Comparison of ENCODE assay signal across 21 cellular contexts in genomic region chr19:9531933-9532332, GRCh38. TPM values are rescaled to one million over a fixed set of nuclear protein-coding genes. Genes with fewer than 3 reads are reported as not detected.
DNase-seq lines count a peak whose midpoint lies in the region; ATAC-seq and TF ChIP-seq lines count a peak whose summit lies in the region.
"Had no signal": no experiment of that assay in that cellular context is flagged by ENCODE, and none has a peak within 500 bp of the region (broad histone marks: within the 10 kb centered on the region; RNA-seq: fewer than 3 reads in every experiment).

No MANE protein-coding gene starts in this region.

- WGBS in GM23248 (ENCODE audit: low coverage in 1 of 2, low lambda C conversion rate in 2 of 2, missing lambda C conversion rate in 2 of 2), 2 experiments, result 80 to 82% methylated on average over 4 of the region's 4 CpGs

- peaks cover 36% of the 10 kb centered on the region for H3K9me3 ChIP-seq in GM23248 (ENCODE audit: low read depth)

- DNase-seq in activated CD4-positive, alpha-beta T cell treated with anti-CD3 and anti-CD28 coated beads for 48 hours, result peak; percentile 25
- no peak for DNase-seq in activated CD4-positive, alpha-beta T cell treated with anti-CD3 and anti-CD28 coated beads, Interleukin-2, amount 10 ng/mL, durations not matched to agents 7 days and 5 days
- DNase-seq in GM23248 (peak; percentile 52), SW480 (ENCODE audit: low spot score) (peak; percentile 12), foreskin keratinocyte (peak; percentile 37 to 59), medulla oblongata (ENCODE audit: extremely low spot score) (no peak), NCI-H1694 treated with DMSO at 0.1 percent for 48 hours (lab: John Stamatoyannopoulos, UW) (no peak)
- DNase-seq: activated naive CD8-positive, alpha-beta T cell treated with anti-CD3 and anti-CD28 coated beads, Interleukin-2, amount 10 ng/mL, durations not matched to agents 7 days and 5 days; CD4-positive, CD25-positive, alpha-beta regulatory T cell; DND-41; kidney; SIG-M5; stimulated activated naive CD4-positive, alpha-beta T cell treated with Interleukin-2 at 50 U/mL for 16 hours; T-helper 2 cell had no signal

- peaks cover 4% of the 10 kb centered on the region; the same call in 1 of the 2 replicates for H3K4me1 ChIP-seq in GM23248 (ENCODE audit: insufficient read depth)
- no peaks in the 10 kb centered on the region for H3K4me1 ChIP-seq in foreskin keratinocyte
- H3K4me1 ChIP-seq: A549 had no signal

- H3K9me2 ChIP-seq in GM23248 (ENCODE audit: insufficient read depth), result no peaks in the 10 kb centered on the region

- no peak overlapping the region for H3K4me3 Mint-ChIP-seq in activated CD4-positive, alpha-beta T cell treated with anti-CD3 and anti-CD28 coated beads, Interleukin-2, amount 10 ng/mL, durations not matched to agents 7 days and 5 days
- H3K4me3 Mint-ChIP-seq: activated naive CD8-positive, alpha-beta T cell treated with anti-CD3 and anti-CD28 coated beads, Interleukin-2, amount 10 ng/mL, durations not matched to agents 7 days and 5 days; natural killer cell treated with Interleukin-12 subunit alpha and Interleukin-12 subunit beta and Interleukin-15 and Interleukin-18, amount 100 ng/mL, for 72 hours had no signal

- no peaks in the 10 kb centered on the region for H3K27me3 Mint-ChIP-seq in activated CD4-positive, alpha-beta T cell treated with anti-CD3 and anti-CD28 coated beads, Interleukin-2, amount 10 ng/mL, durations not matched to agents 7 days and 5 days
- H3K27me3 Mint-ChIP-seq: activated naive CD8-positive, alpha-beta T cell treated with anti-CD3 and anti-CD28 coated beads, Interleukin-2, amount 10 ng/mL, durations not matched to agents 7 days and 5 days; CD4-positive, CD25-positive, alpha-beta regulatory T cell; natural killer cell treated with Interleukin-12 subunit alpha and Interleukin-12 subunit beta and Interleukin-15 and Interleukin-18, amount 100 ng/mL, for 72 hours had no signal

- peaks cover 99% of the 10 kb centered on the region for H3K36me3 ChIP-seq in GM23248 (ENCODE audit: low read depth)

- H3K27ac ChIP-seq in GM23248 (no peak overlapping the region), foreskin keratinocyte (no peak overlapping the region)
- H3K27ac ChIP-seq: A549, cardiac muscle cell, hepatocyte had no signal

- peaks cover 70% of the 10 kb centered on the region for H3K9me3 Mint-ChIP-seq in activated CD4-positive, alpha-beta T cell treated with anti-CD3 and anti-CD28 coated beads, Interleukin-2, amount 10 ng/mL, durations not matched to agents 7 days and 5 days

- H3K4me1 Mint-ChIP-seq in activated CD4-positive, alpha-beta T cell treated with anti-CD3 and anti-CD28 coated beads, Interleukin-2, amount 10 ng/mL, durations not matched to agents 7 days and 5 days, result peaks cover 3% of the 10 kb centered on the region
- H3K4me1 Mint-ChIP-seq: activated naive CD8-positive, alpha-beta T cell treated with anti-CD3 and anti-CD28 coated beads, Interleukin-2, amount 10 ng/mL, durations not matched to agents 7 days and 5 days had no signal

- H3K36me3 Mint-ChIP-seq in activated CD4-positive, alpha-beta T cell treated with anti-CD3 and anti-CD28 coated beads, Interleukin-2, amount 10 ng/mL, durations not matched to agents 7 days and 5 days (ENCODE audit: low read depth), result peaks cover 92% of the 10 kb centered on the region

- H2AFZ ChIP-seq in GM23248, result no peak overlapping the region
- H2AFZ ChIP-seq: hepatocyte had no signal

- no peaks in the 10 kb centered on the region for H3K27me3 ChIP-seq in GM23248 (replicated peaks; ENCODE audit: insufficient read depth)
- H3K27me3 ChIP-seq in foreskin keratinocyte, result peaks cover 2% of the 10 kb centered on the region
- H3K27me3 ChIP-seq: cardiac muscle cell, hepatocyte had no signal

- peaks cover 20% of the 10 kb centered on the region for H3F3A ChIP-seq in GM23248 (ENCODE audit: insufficient read depth)

- in situ Hi-C loops in GM23248 (cut with MboI), result no loop called here

- peaks cover 20% of the 10 kb centered on the region for H3K79me2 ChIP-seq in GM23248 (ENCODE audit: insufficient read depth)

- no peak overlapping the region for H3K4me3 ChIP-seq in GM23248
- H3K4me3 ChIP-seq: A549, cardiac muscle cell, hepatocyte had no signal

- ATAC-seq in foreskin keratinocyte (peak; percentile 89), HG02981 (IDR thresholded peaks at IDR 0.05; ENCODE audit: unreplicated experiment) (no peak)
- ATAC-seq: A549; natural killer cell treated with Interleukin-12 subunit alpha and Interleukin-12 subunit beta and Interleukin-15 and Interleukin-18, amount 100 ng/mL, for 72 hours had no signal

- no peak for TF ChIP-seq CTCF in foreskin keratinocyte (conservative IDR thresholded peaks at IDR 0.05)

- POLR2A ChIA-PET in activated CD4-positive, alpha-beta T cell treated with anti-CD3 and anti-CD28 coated beads, Interleukin-2, amount 10 ng/mL, durations not matched to agents 7 days and 5 days (lab: Charles Lee), result no interaction called here

- no peak overlapping the region for H3K4me2 ChIP-seq in GM23248 (ENCODE audit: unreplicated experiment)
- H3K4me2 ChIP-seq: A549, hepatocyte had no signal

- no peak overlapping the region for H3K9ac ChIP-seq in GM23248

- CTCF ChIA-PET in activated CD4-positive, alpha-beta T cell treated with anti-CD3 and anti-CD28 coated beads, Interleukin-2, amount 10 ng/mL, durations not matched to agents 7 days and 5 days (lab: Charles Lee), result no interaction called here

- no peak overlapping the region for H3K27ac Mint-ChIP-seq in activated CD4-positive, alpha-beta T cell treated with anti-CD3 and anti-CD28 coated beads, Interleukin-2, amount 10 ng/mL, durations not matched to agents 7 days and 5 days
- H3K27ac Mint-ChIP-seq: activated naive CD8-positive, alpha-beta T cell treated with anti-CD3 and anti-CD28 coated beads, Interleukin-2, amount 10 ng/mL, durations not matched to agents 7 days and 5 days; natural killer cell treated with Interleukin-12 subunit alpha and Interleukin-12 subunit beta and Interleukin-15 and Interleukin-18, amount 100 ng/mL, for 72 hours had no signal

- no peaks in the 10 kb centered on the region for H4K20me1 ChIP-seq in GM23248 (ENCODE audit: insufficient read depth)

RNA-seq across cellular contexts. Expression of gene ZNF426, which starts 6.5 kb away (rescaled TPM):
- total RNA-seq in activated CD4-positive, alpha-beta T cell treated with anti-CD3 and anti-CD28 coated beads, Interleukin-2, amount 10 ng/mL, durations not matched to agents 7 days and 5 days, result 10 to 100 TPM; 12.7 to 15.0 TPM
- 15.7 and 17.6 TPM in 2 replicates for total RNA-seq in GM23248 (2014; rRNA removed; shearing (Covaris generic))
- polyA plus RNA-seq in GM23248 (2016; fragmentation: Nextera tagmentation; extraction: Ambion mirVana) (10.5 and 10.6 TPM in 2 replicates), foreskin keratinocyte (2.0 TPM in 2 replicates)
- 10.9 and 11.4 TPM in 2 replicates for total RNA-seq in foreskin keratinocyte

RNA-seq across cellular contexts. Expression of gene ZNF560, which starts 33.5 kb away (rescaled TPM):
- total RNA-seq in activated CD4-positive, alpha-beta T cell treated with anti-CD3 and anti-CD28 coated beads, Interleukin-2, amount 10 ng/mL, durations not matched to agents 7 days and 5 days, result under 1 TPM in 1 of 2 experiments, not detected in 1; 0.06 TPM
- total RNA-seq in GM23248 (2014; rRNA removed; shearing (Covaris generic)), result 0.25 and 1.9 TPM in 2 replicates
- polyA plus RNA-seq in GM23248 (2016; fragmentation: Nextera tagmentation; extraction: Ambion mirVana) (0.16 and 0.48 TPM in 2 replicates), foreskin keratinocyte (0.19 and 0.46 TPM in 2 replicates)
- total RNA-seq in foreskin keratinocyte, result 0.28 and 0.34 TPM in 2 replicates
- total RNA-seq: CD4-positive, CD25-positive, alpha-beta regulatory T cell; hepatocyte; kidney; posterior vena cava; ureter had no signal
- polyA plus RNA-seq: A549; CD4-positive, CD25-positive, alpha-beta regulatory T cell; hepatocyte had no signal

RNA-seq across cellular contexts. Expression of gene ZNF121, which starts 52.4 kb away (rescaled TPM):
- 10 to 100 TPM; 52.0 to 52.2 TPM for total RNA-seq in activated CD4-positive, alpha-beta T cell treated with anti-CD3 and anti-CD28 coated beads, Interleukin-2, amount 10 ng/mL, durations not matched to agents 7 days and 5 days
- 27.6 and 28.4 TPM in 2 replicates for total RNA-seq in GM23248 (2014; rRNA removed; shearing (Covaris generic))
- polyA plus RNA-seq in GM23248 (2016; fragmentation: Nextera tagmentation; extraction: Ambion mirVana), result 6.9 and 7.9 TPM in 2 replicates
- 44.6 and 49.4 TPM in 2 replicates for total RNA-seq in foreskin keratinocyte
- 5.2 and 5.9 TPM in 2 replicates for polyA plus RNA-seq in foreskin keratinocyte

Comparison
In these comparisons a context has a peak if more than half of its experiments do, and no peak if none do; other contexts are left out.
1. DNase-seq: peak in activated CD4-positive, alpha-beta T cell treated with anti-CD3 and anti-CD28 coated beads for 48 hours (single experiment), GM23248 (single experiment), SW480 (single experiment) and foreskin keratinocyte (2 of 2); none in activated CD4-positive, alpha-beta T cell treated with anti-CD3 and anti-CD28 coated beads, Interleukin-2, amount 10 ng/mL, durations not matched to agents 7 days and 5 days (single experiment), medulla oblongata (single experiment) and NCI-H1694 treated with DMSO at 0.1 percent for 48 hours (single experiment).